Comparison of ENCODE assay signal across 11 cellular contexts in genomic region chr18:44744206-44745180, GRCh38.
DNase-seq lines count a peak whose midpoint lies in the region; ATAC-seq and TF ChIP-seq lines count a peak whose summit lies in the region.
"Had no signal": no experiment of that assay in that cellular context is flagged by ENCODE, and none has a peak within 500 bp of the region (broad histone marks: within the 10 kb centered on the region; RNA-seq: fewer than 3 reads in every experiment).

No MANE protein-coding gene starts in this region.

- DNase-seq in DMS 273 (lab: John Stamatoyannopoulos, UW; ENCODE audit: unreplicated experiment) (peak; percentile 57), DMS 273 treated with DMSO at 0.1 percent for 48 hours (lab: John Stamatoyannopoulos, UW) (no peak), dorsolateral prefrontal cortex (peak; percentile 48 to 73 (median 61)), middle frontal gyrus (ENCODE audit: extremely low spot score, low spot score) (peak; percentile 22), testis (peak; percentile 48)
- DNase-seq: effector memory CD8-positive, alpha-beta T cell had no signal

- H3K4me3 ChIP-seq in dorsolateral prefrontal cortex (peak overlapping the region in 55 of 59 donors; percentile 3 to 60 (median 36)), testis (no peak overlapping the region)

- 51 to 57% methylated on average over 31 to 51 of the region's 51 CpGs for WGBS in testis, 2 donors

- peaks cover 19% of the 10 kb centered on the region for H3K4me1 ChIP-seq in testis

- H3K27me3 ChIP-seq in dorsolateral prefrontal cortex = no peaks in the 10 kb centered on the region
- no peaks in the 10 kb centered on the region for H3K27me3 ChIP-seq in testis
- H3K27me3 ChIP-seq: tibial artery had no signal

- H3K9me3 ChIP-seq in testis = no peaks in the 10 kb centered on the region
- H3K9me3 ChIP-seq: tibial artery had no signal

- intact Hi-C loops in dorsolateral prefrontal cortex (cut with DNase I) (no loop called here), testis (cut with DNase I; ENCODE audit: low total_unique reads) (no loop called here)

- H3K36me3 ChIP-seq in testis (ENCODE audit: low read depth, missing control alignments) = no peaks in the 10 kb centered on the region
- H3K36me3 ChIP-seq: tibial artery had no signal

- ATAC-seq in GM21528 (IDR thresholded peaks at IDR 0.05; ENCODE audit: low FRiP score, unreplicated experiment) (no peak), HG02798 (IDR thresholded peaks at IDR 0.05; ENCODE audit: poor library complexity, unreplicated experiment) (no peak), HG02840 (IDR thresholded peaks at IDR 0.05; ENCODE audit: low FRiP score, unreplicated experiment) (no peak)
- ATAC-seq: effector memory CD8-positive, alpha-beta T cell had no signal

- TF ChIP-seq POLR2A in testis (IDR thresholded peaks at IDR 0.05) = no peak

- peak overlapping the region in 56 of 59 donors; percentile 2 to 96 (median 81) for H3K27ac ChIP-seq in dorsolateral prefrontal cortex
- H3K27ac ChIP-seq in testis = no peak overlapping the region
- H3K27ac ChIP-seq: 22Rv1 had no signal

- peak in 10 of 56 donors; percentile 4 to 39 (median 16) for TF ChIP-seq CTCF in dorsolateral prefrontal cortex (IDR thresholded peaks at IDR 0.05 in 54 of 56, conservative IDR thresholded peaks at IDR 0.05 in 2 of 56; ENCODE audit: low read depth in 1 of 56, partially characterized antibody in 56 of 56)
- TF ChIP-seq CTCF in testis (IDR thresholded peaks at IDR 0.05) = no peak

Comparison
In these comparisons a context has a peak if more than half of its experiments do, and no peak if none do; other contexts are left out.
1. H3K27ac ChIP-seq: peak in dorsolateral prefrontal cortex (56 of 59); none in testis (0 of 2).
2. H3K4me3 ChIP-seq: peak in dorsolateral prefrontal cortex (55 of 59); none in testis (0 of 2).